In genomic region chr1:36149973-36150295, GRCh38 we compare ENCODE assay signal across 9 cellular contexts. TPM values are rescaled to one million over a fixed set of nuclear protein-coding genes. Genes with fewer than 3 reads are reported as not detected.
A peak's percentile ranks its signal among the peaks of the same experiment; 100 is the strongest.
DNase-seq lines count a peak whose midpoint lies in the region; ATAC-seq, FAIRE-seq and TF ChIP-seq lines count a peak whose summit lies in the region.
"Had no signal": no experiment of that assay in that cellular context is flagged by ENCODE, and none has a peak within 500 bp of the region (broad histone marks: within the 10 kb centered on the region; RNA-seq: fewer than 3 reads in every experiment).

No MANE protein-coding gene starts in this region.

- H3K4me3 ChIP-seq in A549, result no peak overlapping the region
- peak overlapping the region; percentile 49 for H3K4me3 ChIP-seq in HUES48 (ENCODE audit: low read depth, low read length)
- peak overlapping the region in 1 of 2 donors; percentile 86 for H3K4me3 ChIP-seq in muscle layer of duodenum (ENCODE audit: low read depth in 1 of 2, low read length in 2 of 2)

- H3K4me1 ChIP-seq in A549 (peaks cover 35% of the 10 kb centered on the region), HUES48 (ENCODE audit: control insufficient read depth, insufficient read depth, low read length) (peaks cover 26% of the 10 kb centered on the region), muscle layer of duodenum (ENCODE audit: control insufficient read depth in 1 of 2, insufficient read depth in 2 of 2, low read length in 2 of 2) (peaks cover 21 to 41% of the 10 kb centered on the region in 2 donors)

- no peak for TF ChIP-seq POLR2A in A549 (IDR thresholded peaks at IDR 0.05; ENCODE audit: low read length)

- H3K27me3 ChIP-seq in HUES48 (ENCODE audit: control insufficient read depth, insufficient read depth, low read length), result peaks cover 30% of the 10 kb centered on the region
- H3K27me3 ChIP-seq in muscle layer of duodenum (ENCODE audit: low read depth, low read length), result no peaks in the 10 kb centered on the region

- peak overlapping the region; percentile 21; the same call in 1 of the 2 replicates for H3K9ac ChIP-seq in HUES48 (ENCODE audit: low read depth, low read length)

- peak overlapping the region; percentile 95 to 100 (median 96) for H3K27ac Mint-ChIP-seq in brain

- 0% methylated on average over 6 of the region's 6 CpGs for whole genome bisulfite sequencing in A549 (ENCODE audit: missing lambda C conversion rate)

- FAIRE-seq in A549 (lab: Jason Lieb, UNC), result no peak
- FAIRE-seq: colon had no signal

- peaks cover 18% of the 10 kb centered on the region for H3K36me3 Mint-ChIP-seq in brain

- H3K9me3 Mint-ChIP-seq in brain, result peaks cover 0 to 6% (median 2%) of the 10 kb centered on the region in 5 experiments

- H3K27ac ChIP-seq in A549, result peak overlapping the region; percentile 98
- peak overlapping the region; percentile 84 for H3K27ac ChIP-seq in HUES48 (ENCODE audit: low read depth, low read length)
- H3K27ac ChIP-seq in muscle layer of duodenum (ENCODE audit: low read length), result peak overlapping the region; percentile 93

- peak overlapping the region; percentile 92 for H3K4me2 ChIP-seq in A549

- peaks cover 77% of the 10 kb centered on the region for H3K4me1 Mint-ChIP-seq in brain

- H3K36me3 ChIP-seq in HUES48 (ENCODE audit: control insufficient read depth, insufficient read depth, low read length) (peaks cover 2% of the 10 kb centered on the region; the same call in 1 of the 2 replicates), muscle layer of duodenum (ENCODE audit: control insufficient read depth in 1 of 2, insufficient read depth in 2 of 2, low read length in 2 of 2) (peaks cover 0 to 12% of the 10 kb centered on the region in 2 donors)

- peaks cover 10% of the 10 kb centered on the region for H3K27me3 Mint-ChIP-seq in brain

- no peak for DNase-seq in A549 (ENCODE audit: low read depth in 1 of 2, low spot score in 1 of 2)
- DNase-seq in stimulated activated CD4-positive, alpha-beta T cell treated with anti-CD3 and anti-CD28 coated beads, Interleukin-15, amount 100 ng/mL, for 24 hours, result no peak
- DNase-seq in GM03348 (ENCODE audit: low spot score), result no peak
- DNase-seq in NCI-H510A (lab: John Stamatoyannopoulos, UW), result no peak

- H3K4me3 Mint-ChIP-seq in brain, result peak overlapping the region; percentile 96 to 99 (median 98)

- no peak for TF ChIP-seq RAD21 in A549 (conservative IDR thresholded peaks at IDR 0.05 in 1 of 2, IDR thresholded peaks at IDR 0.05 in 1 of 2)

- TF ChIP-seq CTCF in A549 (IDR thresholded peaks at IDR 0.05) (no peak), brain (conservative IDR thresholded peaks at IDR 0.05) (no peak)

- CTCF ChIA-PET in A549 (lab: Yijun Ruan, JAX), result interaction anchor here (0.6 to 5.2 kb wide), 65 partner anchors 12 to 1305 kb away, joined by 3 to 114 read pairs (median 5); partner anchors contain the start of genes OSCP1 and THRAP3

- no peak for TF ChIP-seq EP300 in A549 (IDR thresholded peaks at IDR 0.05)

- ATAC-seq in A549, result peak; percentile 6 to 12; a peak in 4 of 6 replicates
- no peak for ATAC-seq in HG02642 (IDR thresholded peaks at IDR 0.05; ENCODE audit: poor library complexity, unreplicated experiment)

- H3K9me3 ChIP-seq in A549 (no peaks in the 10 kb centered on the region), HUES48 (ENCODE audit: control insufficient read depth, insufficient read depth, low read length) (no peaks in the 10 kb centered on the region), muscle layer of duodenum (ENCODE audit: control insufficient read depth in 1 of 2, low read length in 2 of 2) (no peaks in the 10 kb centered on the region)

- POLR2A ChIA-PET in A549 (lab: Yijun Ruan, JAX), result interaction anchor here (0.8 to 3.4 kb wide), 11 partner anchors 11 to 314 kb away, joined by 3 to 23 read pairs (median 7); partner anchors contain the start of genes LSM10, MRPS15, SH3D21 and THRAP3

TF ChIP-seq in A549, 52 proteins besides CTCF, POLR2A, EP300 and RAD21:
- TF ChIP-seq EHMT2 (IDR thresholded peaks at IDR 0.05; ENCODE audit: low read depth) (no peak), CHD4 (IDR thresholded peaks at IDR 0.05; ENCODE audit: borderline replicate concordance) (0 out of 2 replicates have a peak, but pooled peaks have one; percentile 65)

RNA-seq across cellular contexts. Expression of gene TRAPPC3, which starts 0.6 kb away (rescaled TPM):
- polyA plus RNA-seq in A549 (2011; rRNA removed) (62.2 and 67.0 TPM in 2 replicates), A549 (2017; fragmentation: RNase III; extraction: RNeasy Plus Mini Kit Qiagen cat#74134 plus additional on column Dnase treatment) (103 to 109 TPM (median 105 TPM) in 3 replicates), brain (ENCODE audit: insufficient read depth, low read depth, low replicate concordance) (105 TPM)
- 69.5 and 75.1 TPM in 2 replicates for polyA plus RNA-seq in A549 (2012; cell fraction: cytosol; rRNA removed)
- polyA plus RNA-seq in A549 (2012; cell fraction: nucleus; rRNA removed), result 27.5 and 54.4 TPM in 2 replicates
- 16.7 and 17.4 TPM in 2 replicates for polyA minus RNA-seq in A549 (2011; rRNA and poly(A)+ RNA removed)

RNA-seq across cellular contexts. Expression of gene MAP7D1, which starts 6.0 kb away (rescaled TPM):
- polyA plus RNA-seq in A549 (2011; rRNA removed) (15.4 and 16.4 TPM in 2 replicates), A549 (2017; fragmentation: RNase III; extraction: RNeasy Plus Mini Kit Qiagen cat#74134 plus additional on column Dnase treatment) (74.9 to 79.0 TPM (median 75.0 TPM) in 3 replicates), brain (ENCODE audit: insufficient read depth, low read depth, low replicate concordance) (244 TPM)
- polyA plus RNA-seq in A549 (2012; cell fraction: cytosol; rRNA removed), result 65.2 and 90.0 TPM in 2 replicates
- polyA plus RNA-seq in A549 (2012; cell fraction: nucleus; rRNA removed), result 113 and 167 TPM in 2 replicates
- polyA minus RNA-seq in A549 (2011; rRNA and poly(A)+ RNA removed), result 15.5 and 28.3 TPM in 2 replicates

RNA-seq across cellular contexts. Expression of gene COL8A2, which starts 24.9 kb away (rescaled TPM):
- polyA plus RNA-seq in A549 (2011; rRNA removed), result 0.05 and 0.12 TPM in 2 replicates
- 0.05 and 0.09 TPM in 2 replicates for polyA plus RNA-seq in A549 (2012; cell fraction: cytosol; rRNA removed)
- polyA plus RNA-seq in A549 (2012; cell fraction: nucleus; rRNA removed), result 0.11 and 0.13 TPM in 2 replicates
- 0.07 to 0.16 TPM (median 0.12 TPM) in 3 replicates for polyA plus RNA-seq in A549 (2017; fragmentation: RNase III; extraction: RNeasy Plus Mini Kit Qiagen cat#74134 plus additional on column Dnase treatment)
- polyA minus RNA-seq in A549 (2011; rRNA and poly(A)+ RNA removed), result 0.08 and 0.10 TPM in 2 replicates
- polyA plus RNA-seq in brain (ENCODE audit: insufficient read depth, low read depth, low replicate concordance), result 1.8 TPM
